In the genomic region with DNA sequence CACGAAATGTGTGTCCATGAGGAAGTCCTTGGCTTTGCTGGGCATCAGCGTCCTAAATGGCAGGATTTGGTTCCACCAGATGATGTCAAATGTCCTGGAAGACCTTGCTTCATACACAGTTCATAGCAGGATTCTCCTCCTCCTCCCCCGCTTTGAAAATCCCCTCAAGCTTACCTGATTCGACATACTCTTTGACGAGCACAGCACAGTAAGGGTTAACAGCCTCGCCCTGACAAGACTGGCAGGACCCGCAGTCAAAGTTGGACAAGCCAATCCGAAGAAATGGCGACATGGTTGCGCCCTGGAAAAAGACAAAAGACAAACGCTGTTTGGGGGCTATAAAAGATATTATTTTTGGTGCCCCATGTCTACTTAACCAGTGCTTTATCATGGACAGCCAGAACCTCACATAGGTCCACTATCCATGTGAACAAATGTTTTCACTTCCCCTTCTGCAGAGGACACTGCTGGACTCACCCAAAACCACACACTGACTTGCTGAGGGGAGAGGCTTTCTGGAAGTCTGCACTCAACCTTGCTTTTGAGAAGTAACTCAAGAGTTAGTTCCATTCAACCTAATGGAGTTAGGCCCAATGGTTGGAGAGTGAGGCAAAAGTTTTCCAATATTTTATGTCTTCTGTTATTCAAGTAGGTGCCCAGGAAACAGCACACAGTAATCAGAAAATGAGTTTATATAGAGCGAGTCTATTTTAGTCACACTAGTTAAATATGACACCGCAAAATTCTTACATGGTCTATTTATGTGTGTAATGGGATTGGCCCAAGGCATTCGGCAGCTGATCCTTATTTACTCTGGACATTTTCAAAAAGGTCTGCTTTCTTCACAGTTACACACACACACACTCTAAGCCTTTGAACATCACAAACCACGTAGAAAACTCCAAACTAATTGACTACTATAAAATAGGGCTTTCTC, we compare ENCODE assay signal across 1 cellular context.
A peak's percentile ranks its signal among the peaks of the same experiment; 100 is the strongest.
TF ChIP-seq lines count a peak whose summit lies in the region.

No MANE protein-coding gene starts in this region.

TF ChIP-seq in K562, 482 proteins besides CTCF, POLR2A, EP300 and RAD21 (continued from another document and continues in another):
- TF ChIP-seq PRDM10 (IDR thresholded peaks at IDR 0.05; ENCODE audit: partially characterized antibody) (peak; percentile 88), MTA1 (IDR thresholded peaks at IDR 0.05; ENCODE audit: borderline replicate concordance) (no peak), BRD4 (IDR thresholded peaks at IDR 0.05) (no peak), JUND (IDR thresholded peaks at IDR 0.05; ENCODE audit: borderline replicate concordance, low read depth, low read length) (no peak), JUND (tag; IDR thresholded peaks at IDR 0.05; ENCODE audit: borderline replicate concordance, low read depth, low read length) (no peak), ZNF212 (CRISPR knock-in tag; IDR thresholded peaks at IDR 0.05) (no peak), PTTG1 (tag; IDR thresholded peaks at IDR 0.05; ENCODE audit: low read depth) (no peak), ZNF280B (CRISPR knock-in tag; IDR thresholded peaks at IDR 0.05) (no peak), ZSCAN29 (IDR thresholded peaks at IDR 0.05) (no peak), CBX2 (IDR thresholded peaks at IDR 0.05; ENCODE audit: insufficient read depth, low read length, poor library complexity, severe bottlenecking) (no peak), YY1 (IDR thresholded peaks at IDR 0.05; ENCODE audit: borderline replicate concordance in 1 of 3, control insufficient read depth in 1 of 3, extremely low read depth in 1 of 3, insufficient read depth in 3 of 3, insufficient read length in 1 of 3, insufficient replicate concordance in 2 of 3, low read depth in 1 of 3, low read length in 2 of 3) (no peak), GATAD2A (IDR thresholded peaks at IDR 0.05) (no peak), LEF1 (IDR thresholded peaks at IDR 0.05) (no peak), BACH1 (tag; IDR thresholded peaks at IDR 0.05) (no peak), KAT8 (IDR thresholded peaks at IDR 0.05; ENCODE audit: low read depth) (no peak), FOXJ3 (CRISPR knock-in tag; IDR thresholded peaks at IDR 0.05) (no peak), ZBTB5 (IDR thresholded peaks at IDR 0.05) (no peak), ZNF318 (IDR thresholded peaks at IDR 0.05; ENCODE audit: borderline replicate concordance in 1 of 2, low read depth in 1 of 2) (no peak), KHSRP (IDR thresholded peaks at IDR 0.05) (no peak), ESRRB (CRISPR knock-in tag; IDR thresholded peaks at IDR 0.05; ENCODE audit: borderline replicate concordance) (no peak), ZNF561 (CRISPR knock-in tag; conservative IDR thresholded peaks at IDR 0.05) (no peak), NCOR1 (IDR thresholded peaks at IDR 0.05) (peak; percentile 57; the same call in 1 of the 2 replicates), RB1 (IDR thresholded peaks at IDR 0.05; ENCODE audit: low read depth) (no peak), HMG20A (CRISPR knock-in tag; conservative IDR thresholded peaks at IDR 0.05) (no peak), ZFP1 (CRISPR knock-in tag; IDR thresholded peaks at IDR 0.05) (no peak), MCM7 (IDR thresholded peaks at IDR 0.05) (no peak), ETS2 (tag; IDR thresholded peaks at IDR 0.05; ENCODE audit: borderline replicate concordance, poor library complexity, severe bottlenecking) (no peak), TARDBP (IDR thresholded peaks at IDR 0.05) (no peak), SAFB2 (IDR thresholded peaks at IDR 0.05; ENCODE audit: borderline replicate concordance, low read depth, low read length, severe bottlenecking) (no peak), PTBP1 (IDR thresholded peaks at IDR 0.05; ENCODE audit: low read depth, low read length) (no peak), ZKSCAN3 (CRISPR knock-in tag; IDR thresholded peaks at IDR 0.05) (no peak), NBN (IDR thresholded peaks at IDR 0.05; ENCODE audit: low read depth) (no peak), SP1 (CRISPR knock-in tag; IDR thresholded peaks at IDR 0.05) (no peak), DNMT1 (IDR thresholded peaks at IDR 0.05) (no peak), CXXC5 (CRISPR knock-in tag; IDR thresholded peaks at IDR 0.05) (no peak), GATAD2B (IDR thresholded peaks at IDR 0.05; ENCODE audit: borderline replicate concordance) (no peak), NR0B1 (IDR thresholded peaks at IDR 0.05; ENCODE audit: partially characterized antibody) (no peak), ZNF444 (CRISPR knock-in tag; IDR thresholded peaks at IDR 0.05) (no peak), ERF (CRISPR knock-in tag; IDR thresholded peaks at IDR 0.05) (peak; percentile 32; the same call in 1 of the 2 replicates), ZZZ3 (IDR thresholded peaks at IDR 0.05) (no peak)
- TF ChIP-seq, protein P1, sequence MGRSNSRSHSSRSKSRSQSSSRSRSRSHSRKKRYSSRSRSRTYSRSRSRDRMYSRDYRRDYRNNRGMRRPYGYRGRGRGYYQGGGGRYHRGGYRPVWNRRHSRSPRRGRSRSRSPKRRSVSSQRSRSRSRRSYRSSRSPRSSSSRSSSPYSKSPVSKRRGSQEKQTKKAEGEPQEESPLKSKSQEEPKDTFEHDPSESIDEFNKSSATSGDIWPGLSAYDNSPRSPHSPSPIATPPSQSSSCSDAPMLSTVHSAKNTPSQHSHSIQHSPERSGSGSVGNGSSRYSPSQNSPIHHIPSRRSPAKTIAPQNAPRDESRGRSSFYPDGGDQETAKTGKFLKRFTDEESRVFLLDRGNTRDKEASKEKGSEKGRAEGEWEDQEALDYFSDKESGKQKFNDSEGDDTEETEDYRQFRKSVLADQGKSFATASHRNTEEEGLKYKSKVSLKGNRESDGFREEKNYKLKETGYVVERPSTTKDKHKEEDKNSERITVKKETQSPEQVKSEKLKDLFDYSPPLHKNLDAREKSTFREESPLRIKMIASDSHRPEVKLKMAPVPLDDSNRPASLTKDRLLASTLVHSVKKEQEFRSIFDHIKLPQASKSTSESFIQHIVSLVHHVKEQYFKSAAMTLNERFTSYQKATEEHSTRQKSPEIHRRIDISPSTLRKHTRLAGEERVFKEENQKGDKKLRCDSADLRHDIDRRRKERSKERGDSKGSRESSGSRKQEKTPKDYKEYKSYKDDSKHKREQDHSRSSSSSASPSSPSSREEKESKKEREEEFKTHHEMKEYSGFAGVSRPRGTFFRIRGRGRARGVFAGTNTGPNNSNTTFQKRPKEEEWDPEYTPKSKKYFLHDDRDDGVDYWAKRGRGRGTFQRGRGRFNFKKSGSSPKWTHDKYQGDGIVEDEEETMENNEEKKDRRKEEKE (IDR thresholded peaks at IDR 0.05; ENCODE audit: borderline replicate concordance in 1 of 2, control insufficient read depth in 1 of 2, low read depth in 2 of 2, low read length in 1 of 2): no peak
